In the genomic region with DNA sequence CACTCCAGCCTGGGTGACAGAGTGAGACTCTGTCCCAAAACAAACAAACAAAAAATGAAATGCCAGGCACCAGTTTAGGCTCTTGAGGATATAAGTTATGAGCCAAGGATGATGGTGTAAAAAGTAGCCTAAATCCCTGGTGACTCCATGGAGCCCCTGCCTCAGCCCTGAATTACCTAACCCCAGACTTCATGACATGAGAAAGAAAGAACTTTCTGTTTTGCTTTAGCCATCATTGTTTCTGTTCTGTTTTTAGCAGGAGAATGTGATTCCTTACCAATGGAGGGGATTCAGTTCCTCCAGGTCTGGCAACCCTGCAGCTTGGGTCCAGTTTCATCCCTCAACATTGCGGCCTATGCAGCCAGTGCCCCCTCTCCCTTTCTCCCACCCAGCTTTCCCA, we compare ENCODE assay signal across 22 cellular contexts. TPM values are rescaled to one million over a fixed set of nuclear protein-coding genes. Genes with fewer than 3 reads are reported as not detected.
DNase-seq lines count a peak whose midpoint lies in the region; TF ChIP-seq lines count a peak whose summit lies in the region.
"Had no signal": no experiment of that assay in that cellular context is flagged by ENCODE, and none has a peak within 500 bp of the region (broad histone marks: within the 10 kb centered on the region; RNA-seq: fewer than 3 reads in every experiment).

No MANE protein-coding gene starts in this region.

- TF ChIP-seq EP300 in suprapubic skin (IDR thresholded peaks at IDR 0.05): no peak

- no peak overlapping the region for H2BK120ac ChIP-seq in mesenchymal stem cell (ENCODE audit: low read depth, low read length)

- H3K27me3 ChIP-seq in mesenchymal stem cell (ENCODE audit: control insufficient read depth in 1 of 2, insufficient read depth in 1 of 2, low read length in 2 of 2) (no peaks in the 10 kb centered on the region), suprapubic skin (no peaks in the 10 kb centered on the region)

- peak overlapping the region; percentile 35 for H4K8ac ChIP-seq in mesenchymal stem cell (ENCODE audit: low read length)

- no peak overlapping the region for H3K4me2 ChIP-seq in mesenchymal stem cell (ENCODE audit: low read length, poor library complexity, severe bottlenecking)
- H3K4me2 ChIP-seq: A549 had no signal

- H3K9ac ChIP-seq in mesenchymal stem cell (ENCODE audit: low read length): no peak overlapping the region

- H2BK12ac ChIP-seq in mesenchymal stem cell (ENCODE audit: low read length in 2 of 2): no peak overlapping the region

- H2BK15ac ChIP-seq in mesenchymal stem cell (ENCODE audit: low read depth, poor library complexity, severe bottlenecking): no peak overlapping the region

- H3K23ac ChIP-seq in mesenchymal stem cell (ENCODE audit: low read length in 2 of 2): no peak overlapping the region

- H3K14ac ChIP-seq in mesenchymal stem cell (ENCODE audit: low read length in 2 of 2): no peak overlapping the region

- H2AK5ac ChIP-seq in mesenchymal stem cell (ENCODE audit: low read length, severe bottlenecking): no peak overlapping the region

- TF ChIP-seq POLR2A in suprapubic skin (IDR thresholded peaks at IDR 0.05): no peak

- H3K4ac ChIP-seq in mesenchymal stem cell (ENCODE audit: low read depth in 1 of 2, low read length in 2 of 2): no peak overlapping the region

- H3K27ac ChIP-seq in mesenchymal stem cell (ENCODE audit: low read length, poor library complexity, severe bottlenecking): no peak overlapping the region
- H3K27ac ChIP-seq in suprapubic skin: no peak overlapping the region
- H3K27ac ChIP-seq: A549, C4-2B had no signal

- H3K18ac ChIP-seq in mesenchymal stem cell (ENCODE audit: low read depth in 1 of 2, low read length in 2 of 2): peak overlapping the region in 1 of 2 experiments; percentile 37

- H2BK5ac ChIP-seq in mesenchymal stem cell (ENCODE audit: low read depth, low read length, poor library complexity, severe bottlenecking): no peak overlapping the region

- no peak overlapping the region for H2AFZ ChIP-seq in mesenchymal stem cell (ENCODE audit: low read depth, low read length)

- H3K9me3 ChIP-seq in mesenchymal stem cell (ENCODE audit: control insufficient read depth, low read length): no peaks in the 10 kb centered on the region
- H3K9me3 ChIP-seq in suprapubic skin: no peaks in the 10 kb centered on the region
- H3K9me3 ChIP-seq: A549, Caco-2, HAP-1 had no signal

- in situ Hi-C loops in GM13976 (cut with MboI; ENCODE audit: low sequenced_read_pairs, unreplicated experiment): no loop called here

- WGBS in mesenchymal stem cell: 100% methylated on average over 1 of the region's 1 CpG
- WGBS in suprapubic skin: 83% methylated on average over 1 of the region's 1 CpG

- H4K91ac ChIP-seq in mesenchymal stem cell (ENCODE audit: low read length): no peak overlapping the region

- H3K79me1 ChIP-seq in mesenchymal stem cell (replicated peaks; ENCODE audit: low read length, poor library complexity, severe bottlenecking): peaks cover 10% of the 10 kb centered on the region

- DNase-seq in GM13976 (ENCODE audit: low spot score) (peak; percentile 21), GM20000 (ENCODE audit: low spot score) (peak; percentile 11), mesenchymal stem cell (no peak), cerebellar cortex (ENCODE audit: low spot score) (no peak), suprapubic skin (ENCODE audit: low spot score in 2 of 2) (no peak), Ammon's horn (ENCODE audit: low spot score) (no peak), C1 segment of cervical spinal cord (lab: John Stamatoyannopoulos, UW) (no peak)
- DNase-seq: 8988T; ACHN; AML-193; Caco-2; CD4-positive, CD25-positive, alpha-beta regulatory T cell; CD8-positive, alpha-beta T cell; DMS79; EL; GDM1; GOT3; HFFc6 had no signal

- peaks cover 24 to 41% of the 10 kb centered on the region in 2 experiments for H3K36me3 ChIP-seq in mesenchymal stem cell (ENCODE audit: control insufficient read depth in 1 of 2, insufficient read depth in 2 of 2, low read depth in 1 of 2, low read length in 2 of 2)
- peaks cover 6% of the 10 kb centered on the region for H3K36me3 ChIP-seq in suprapubic skin
- H3K36me3 ChIP-seq: HAP-1 had no signal

- H3K4me3 ChIP-seq in mesenchymal stem cell (ENCODE audit: insufficient read depth in 1 of 2, low read depth in 1 of 2, low read length in 2 of 2) (no peak overlapping the region), suprapubic skin (no peak overlapping the region)
- H3K4me3 ChIP-seq: A549, GM12878, HAP-1 had no signal

- H3K4me1 ChIP-seq in mesenchymal stem cell (ENCODE audit: control insufficient read depth, insufficient read depth, low read depth, low read length) (peaks cover 6% of the 10 kb centered on the region), suprapubic skin (peaks cover 10% of the 10 kb centered on the region)
- H3K4me1 ChIP-seq: A549, HAP-1 had no signal

- TF ChIP-seq CTCF in GM13976 (IDR thresholded peaks at IDR 0.05; ENCODE audit: borderline replicate concordance, control extremely low read depth, extremely low read depth, insufficient read depth, missing control alignments) (no peak), GM20000 (IDR thresholded peaks at IDR 0.05; ENCODE audit: extremely low read depth, missing control alignments) (no peak), suprapubic skin (IDR thresholded peaks at IDR 0.05) (no peak)

RNA-seq across cellular contexts. Expression of a gene that starts 5.7 kb away (rescaled TPM):
- 40.6 TPM for polyA plus RNA-seq in mesenchymal stem cell (2013, experiment 1 of 2)
- polyA plus RNA-seq in mesenchymal stem cell (2013, experiment 2 of 2): 42.4 TPM
- 10 to 100 TPM; 14.5 to 31.7 (median 23.4) TPM for total RNA-seq in suprapubic skin
- polyA plus RNA-seq: A549 had no signal

Comparison
In these comparisons a context has a peak if more than half of its experiments do, and no peak if none do; other contexts are left out.
1. DNase-seq: peak in GM13976 (single experiment) and GM20000 (single experiment); none in mesenchymal stem cell (single experiment), cerebellar cortex (single experiment), suprapubic skin (0 of 2), Ammon's horn (single experiment) and C1 segment of cervical spinal cord (0 of 14).